17 cellular contexts compared by ENCODE assay signal in the genomic region with DNA sequence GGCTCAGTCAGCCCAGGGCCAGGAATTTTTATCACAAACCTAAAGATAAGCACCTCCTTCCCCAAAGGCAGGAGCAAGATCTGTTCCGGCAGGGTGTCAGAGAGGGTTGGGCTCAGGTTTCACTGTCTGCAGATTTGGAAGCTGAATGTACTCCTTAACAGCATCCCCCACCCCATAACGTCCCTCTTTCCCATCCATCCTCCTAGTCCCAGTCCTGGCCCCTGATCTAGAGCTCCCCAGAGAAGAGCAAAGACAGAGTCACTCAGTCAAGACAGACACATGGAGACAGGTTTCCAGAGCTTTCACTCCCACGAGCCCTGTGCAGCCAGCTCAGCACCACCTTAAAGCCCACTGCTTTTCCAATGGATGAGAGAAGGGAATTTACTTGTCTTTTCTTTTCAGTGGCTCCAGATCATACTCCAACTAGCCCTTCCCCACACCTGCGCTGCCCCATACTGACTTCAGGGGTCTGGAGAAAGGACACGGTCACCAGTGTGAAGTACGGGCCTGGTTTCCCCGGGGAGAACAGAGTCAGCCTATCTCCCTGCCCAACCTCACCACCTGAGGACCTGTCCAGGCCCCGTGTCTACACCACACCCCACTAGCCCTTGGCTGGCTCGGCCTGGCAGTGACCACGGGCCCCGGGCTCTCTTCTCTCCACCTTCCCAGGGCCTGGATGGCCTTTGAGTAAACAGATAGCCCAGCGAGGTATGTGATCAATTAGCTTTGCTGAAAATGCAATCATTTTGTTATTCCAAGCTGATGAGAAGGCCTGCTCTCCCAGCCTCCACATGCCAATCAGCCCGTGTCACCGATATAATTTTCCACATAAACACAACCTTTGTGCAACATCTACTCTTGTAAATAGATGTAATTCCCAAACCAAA.
DNase-seq lines count a peak whose midpoint lies in the region; ATAC-seq and TF ChIP-seq lines count a peak whose summit lies in the region.
"Had no signal": no experiment of that assay in that cellular context is flagged by ENCODE, and none has a peak within 500 bp of the region (broad histone marks: within the 10 kb centered on the region; RNA-seq: fewer than 3 reads in every experiment).

No MANE protein-coding gene starts in this region.

- H3K27me3 ChIP-seq in right atrium auricular region, result no peaks in the 10 kb centered on the region
- peaks cover 17% of the 10 kb centered on the region for H3K27me3 ChIP-seq in iPS-18a (ENCODE audit: control insufficient read depth, insufficient read depth, low read length)

- H3K4me1 Mint-ChIP-seq in osteocyte (ENCODE audit: unreplicated experiment), result peaks cover 22% of the 10 kb centered on the region
- H3K4me1 Mint-ChIP-seq: activated B cell treated with CpG ODN at 0.5 μM for 24 hours had no signal

- no peak overlapping the region for H3K4me3 ChIP-seq in right atrium auricular region
- peak overlapping the region; percentile 25 for H3K4me3 ChIP-seq in iPS-18a (ENCODE audit: low read length)
- H3K4me3 ChIP-seq: body of pancreas, hepatocyte, lower lobe of right lung had no signal

- H3K4me3 Mint-ChIP-seq in osteocyte (ENCODE audit: unreplicated experiment), result no peak overlapping the region
- H3K4me3 Mint-ChIP-seq: activated B cell treated with CpG ODN at 0.5 μM for 24 hours; activated naive CD4-positive, alpha-beta T cell treated with anti-CD3 and anti-CD28 coated beads for 36 hours; natural killer cell treated with Interleukin-12 subunit alpha and Interleukin-12 subunit beta and Interleukin-15 and Interleukin-18, amount 100 ng/mL, for 72 hours had no signal

- TF ChIP-seq CTCF in right atrium auricular region (IDR thresholded peaks at IDR 0.05), result no peak
- no peak for TF ChIP-seq CTCF in osteocyte (IDR thresholded peaks at IDR 0.05)

- H3K9me3 Mint-ChIP-seq in osteocyte (ENCODE audit: unreplicated experiment), result no peaks in the 10 kb centered on the region
- H3K9me3 Mint-ChIP-seq: activated B cell treated with CpG ODN at 0.5 μM for 24 hours; activated naive CD4-positive, alpha-beta T cell treated with anti-CD3 and anti-CD28 coated beads for 36 hours; natural killer cell treated with Interleukin-12 subunit alpha and Interleukin-12 subunit beta and Interleukin-15 and Interleukin-18, amount 100 ng/mL, for 72 hours had no signal

- H3K27ac ChIP-seq in right atrium auricular region (no peak overlapping the region), iPS-18a (ENCODE audit: low read length) (no peak overlapping the region)
- H3K27ac ChIP-seq: body of pancreas, lower lobe of right lung had no signal

- no peak for ATAC-seq in HG02798 (IDR thresholded peaks at IDR 0.05; ENCODE audit: poor library complexity, unreplicated experiment)
- ATAC-seq: body of pancreas, right cardiac atrium had no signal

- H3K36me3 Mint-ChIP-seq in osteocyte (ENCODE audit: unreplicated experiment), result no peaks in the 10 kb centered on the region
- H3K36me3 Mint-ChIP-seq: natural killer cell treated with Interleukin-12 subunit alpha and Interleukin-12 subunit beta and Interleukin-15 and Interleukin-18, amount 100 ng/mL, for 72 hours had no signal

- H3K27ac Mint-ChIP-seq in osteocyte (ENCODE audit: unreplicated experiment), result no peak overlapping the region
- H3K27ac Mint-ChIP-seq: activated B cell treated with CpG ODN at 0.5 μM for 24 hours; activated naive CD4-positive, alpha-beta T cell treated with anti-CD3 and anti-CD28 coated beads for 36 hours; natural killer cell treated with Interleukin-12 subunit alpha and Interleukin-12 subunit beta and Interleukin-15 and Interleukin-18, amount 100 ng/mL, for 72 hours had no signal

- intact Hi-C loops in cardiac septum (cut with DNase I), result no loop called here

- no peaks in the 10 kb centered on the region for H3K36me3 ChIP-seq in right atrium auricular region
- no peaks in the 10 kb centered on the region for H3K36me3 ChIP-seq in iPS-18a (ENCODE audit: control insufficient read depth, low read depth, low read length)
- H3K36me3 ChIP-seq: lower lobe of right lung had no signal

- H3K9me3 ChIP-seq in right atrium auricular region, result no peaks in the 10 kb centered on the region
- no peaks in the 10 kb centered on the region for H3K9me3 ChIP-seq in iPS-18a (ENCODE audit: control insufficient read depth, low read depth, low read length)
- H3K9me3 ChIP-seq: body of pancreas, lower lobe of right lung had no signal

- no peaks in the 10 kb centered on the region for H3K4me1 ChIP-seq in right atrium auricular region
- H3K4me1 ChIP-seq in iPS-18a (ENCODE audit: control insufficient read depth, low read depth, low read length), result peaks cover 39% of the 10 kb centered on the region
- H3K4me1 ChIP-seq: body of pancreas, lower lobe of right lung had no signal

- peaks cover 30% of the 10 kb centered on the region for H3K27me3 Mint-ChIP-seq in osteocyte (ENCODE audit: unreplicated experiment)

- DNase-seq in cardiac septum (ENCODE audit: low spot score) (peak; percentile 64), right atrium auricular region (ENCODE audit: low spot score) (no peak), osteocyte (ENCODE audit: extremely low spot score, unreplicated experiment) (peak; percentile 74), GOT3 (lab: John Stamatoyannopoulos, UW) (no peak), D341Med (ENCODE audit: low spot score) (no peak), kidney tubule cell (ENCODE audit: low spot score) (no peak)
- DNase-seq: activated B cell treated with CpG ODN at 0.5 μM for 24 hours; activated naive CD4-positive, alpha-beta T cell treated with anti-CD3 and anti-CD28 coated beads for 36 hours; body of pancreas; GDM1; lower lobe of right lung; NCI-H1048; right cardiac atrium had no signal

- no peak overlapping the region for H3K9ac ChIP-seq in iPS-18a (ENCODE audit: low read length)

Comparison
In these comparisons a context has a peak if more than half of its experiments do, and no peak if none do; other contexts are left out.
1. DNase-seq: peak in cardiac septum (single experiment) and osteocyte (single experiment); none in right atrium auricular region (single experiment), GOT3 (single experiment), D341Med (single experiment) and kidney tubule cell (single experiment).